9 cellular contexts compared by ENCODE assay signal in the genomic region with DNA sequence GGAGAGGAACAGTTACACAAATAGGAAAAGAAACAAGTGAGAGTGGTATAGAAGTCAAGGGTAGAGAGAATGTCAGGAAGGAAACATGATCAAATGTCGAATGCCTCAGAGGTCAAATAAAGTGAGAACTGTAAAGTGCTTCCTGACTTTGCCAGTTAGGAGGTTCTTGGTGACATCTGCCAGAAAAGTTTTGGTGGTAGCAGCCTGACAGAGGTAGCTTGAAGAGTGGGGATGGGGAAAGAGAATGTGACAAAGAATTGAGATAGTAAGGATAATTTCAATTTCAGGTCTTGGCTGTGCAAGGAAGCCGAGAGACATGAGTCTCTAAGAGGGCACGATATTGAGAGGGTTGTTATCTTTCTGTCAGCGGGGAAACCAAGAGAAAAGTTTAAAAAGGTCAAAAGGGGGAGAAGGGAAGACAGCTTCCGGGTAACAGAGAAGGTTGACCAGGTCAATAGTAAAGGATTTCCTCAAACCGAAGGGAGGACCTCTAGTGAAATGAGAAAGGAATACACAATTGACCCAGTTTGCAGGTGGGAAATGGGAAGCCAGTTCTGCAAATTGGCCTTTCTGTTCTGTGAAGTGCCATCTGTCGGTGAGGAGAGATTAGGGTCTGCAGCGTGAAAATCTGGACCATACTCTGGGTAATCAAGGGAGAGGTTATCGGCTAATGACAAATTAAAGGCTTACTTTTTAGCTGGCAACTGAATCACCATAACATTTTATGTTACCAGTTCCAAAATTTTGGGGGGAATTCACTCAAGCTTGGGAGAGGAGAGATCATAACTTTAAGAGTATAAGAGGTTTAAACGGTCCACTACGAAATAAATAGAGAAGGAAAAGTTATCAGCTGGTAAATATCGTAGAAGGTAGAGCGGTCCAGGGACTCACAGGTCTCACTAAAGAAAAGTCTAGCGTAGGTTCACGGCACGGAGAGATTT. TPM values are rescaled to one million over a fixed set of nuclear protein-coding genes. Genes with fewer than 3 reads are reported as not detected.
DNase-seq lines count a peak whose midpoint lies in the region; ATAC-seq lines count a peak whose summit lies in the region.
"Had no signal": no experiment of that assay in that cellular context is flagged by ENCODE, and none has a peak within 500 bp of the region (broad histone marks: within the 10 kb centered on the region; RNA-seq: fewer than 3 reads in every experiment).

No MANE protein-coding gene starts in this region.

- ATAC-seq in GM21576 (IDR thresholded peaks at IDR 0.05; ENCODE audit: unreplicated experiment) = no peak

- H3K27me3 ChIP-seq in duodenal mucosa (ENCODE audit: control insufficient read depth in 1 of 2, insufficient read depth in 2 of 2, low read length in 2 of 2) = no peaks in the 10 kb centered on the region
- H3K27me3 ChIP-seq in mononuclear cell (ENCODE audit: insufficient read depth, low read length) = no peaks in the 10 kb centered on the region

- peak overlapping the region; percentile 100 for H3K27ac ChIP-seq in duodenal mucosa (ENCODE audit: low read depth, low read length)

- H3K36me3 ChIP-seq in duodenal mucosa (ENCODE audit: control insufficient read depth in 1 of 2, insufficient read depth in 2 of 2, low read length in 2 of 2) = no peaks in the 10 kb centered on the region

- H3K9me3 ChIP-seq in duodenal mucosa (ENCODE audit: control insufficient read depth in 1 of 2, low read length in 2 of 2) (no peaks in the 10 kb centered on the region), mononuclear cell (ENCODE audit: low read depth, low read length) (no peaks in the 10 kb centered on the region)

- in situ Hi-C loops in SK-MEL-5 (cut with HindIII; ENCODE audit: low pct_unique_long_range_greater_than_20kb, low sequenced_read_pairs) = no loop called here

- H3K9ac ChIP-seq in duodenal mucosa (ENCODE audit: low read depth in 1 of 2, low read length in 2 of 2) = peak overlapping the region; percentile 100

- H3K4me1 ChIP-seq in duodenal mucosa (ENCODE audit: control insufficient read depth in 1 of 2, insufficient read depth in 2 of 2, low read length in 2 of 2) (peaks cover 17 to 24% of the 10 kb centered on the region in 2 donors), mononuclear cell (ENCODE audit: insufficient read depth, low read length) (peaks cover 48% of the 10 kb centered on the region)

- H3K4me3 ChIP-seq in duodenal mucosa (ENCODE audit: low read depth in 1 of 2, low read length in 2 of 2) = peak overlapping the region; percentile 89 to 94
- H3K4me3 ChIP-seq in mononuclear cell (ENCODE audit: low read length) = peak overlapping the region; percentile 95

- DNase-seq in NK-92 treated with Interleukin-12 subunit alpha and Interleukin-12 subunit beta, amount 100 ng/mL, for 24 hours (lab: John Stamatoyannopoulos, UW) = peak; percentile 32
- DNase-seq in NK-92 (lab: John Stamatoyannopoulos, UW; ENCODE audit: unreplicated experiment) = no peak
- DNase-seq in LHCN-M2 (ENCODE audit: low read depth) = peak; percentile 77
- DNase-seq in SK-MEL-5 (ENCODE audit: low read depth, low spot score) = peak; percentile 78
- DNase-seq in NCI-H1048 (lab: John Stamatoyannopoulos, UW) = no peak

RNA-seq across cellular contexts. Expression of gene BRD2, which starts 1.0 kb away (rescaled TPM):
- total RNA-seq in LHCN-M2 (2014; rRNA removed) (113 and 125 TPM in 2 replicates), mononuclear cell (193 TPM)
- 95.0 TPM for polyA plus RNA-seq in LHCN-M2 (2012)
- total RNA-seq in SK-MEL-5 (2014; rRNA removed; shearing (Covaris generic)) = 96.2 and 107 TPM in 2 replicates
- 137 and 185 TPM in 2 replicates for polyA plus RNA-seq in SK-MEL-5 (2015; cell fraction: cytosol; rRNA removed)
- polyA plus RNA-seq in SK-MEL-5 (2015; cell fraction: nucleus; rRNA removed) = 311 and 340 TPM in 2 replicates

RNA-seq across cellular contexts. Expression of gene HLA-DMA, which starts 14.5 kb away (rescaled TPM):
- total RNA-seq in LHCN-M2 (2014; rRNA removed) = 1.9 and 4.0 TPM in 2 replicates
- polyA plus RNA-seq in LHCN-M2 (2012) = 3.3 TPM
- 34.0 and 35.3 TPM in 2 replicates for total RNA-seq in SK-MEL-5 (2014; rRNA removed; shearing (Covaris generic))
- 45.1 and 49.9 TPM in 2 replicates for polyA plus RNA-seq in SK-MEL-5 (2015; cell fraction: cytosol; rRNA removed)
- 12.0 and 29.2 TPM in 2 replicates for polyA plus RNA-seq in SK-MEL-5 (2015; cell fraction: nucleus; rRNA removed)
- total RNA-seq in mononuclear cell = 89.0 TPM

RNA-seq across cellular contexts. Expression of gene HLA-DMB, which starts 26.6 kb away (rescaled TPM):
- 0.38 TPM in 1 of 2 replicates, not detected in the other for total RNA-seq in LHCN-M2 (2014; rRNA removed)
- polyA plus RNA-seq in LHCN-M2 (2012) = 0.10 TPM
- 1.9 and 2.6 TPM in 2 replicates for total RNA-seq in SK-MEL-5 (2014; rRNA removed; shearing (Covaris generic))
- 5.0 and 8.1 TPM in 2 replicates for polyA plus RNA-seq in SK-MEL-5 (2015; cell fraction: cytosol; rRNA removed)
- polyA plus RNA-seq in SK-MEL-5 (2015; cell fraction: nucleus; rRNA removed) = 0.75 and 4.3 TPM in 2 replicates
- 67.8 TPM for total RNA-seq in mononuclear cell

RNA-seq across cellular contexts. Expression of gene HLA-DOA, which starts 42.0 kb away (rescaled TPM):
- total RNA-seq in LHCN-M2 (2014; rRNA removed) = 0.06 and 0.23 TPM in 2 replicates
- 0.07 TPM for polyA plus RNA-seq in LHCN-M2 (2012)
- 0.13 and 0.16 TPM in 2 replicates for total RNA-seq in SK-MEL-5 (2014; rRNA removed; shearing (Covaris generic))
- 0.83 and 0.98 TPM in 2 replicates for polyA plus RNA-seq in SK-MEL-5 (2015; cell fraction: cytosol; rRNA removed)
- polyA plus RNA-seq in SK-MEL-5 (2015; cell fraction: nucleus; rRNA removed) = 0.62 and 0.68 TPM in 2 replicates
- 16.2 TPM for total RNA-seq in mononuclear cell
- total RNA-seq: pulmonary artery endothelial cell had no signal

Comparison
In these comparisons a context has a peak if more than half of its experiments do, and no peak if none do; other contexts are left out.
1. DNase-seq: peak in NK-92 treated with Interleukin-12 subunit alpha and Interleukin-12 subunit beta, amount 100 ng/mL, for 24 hours (single experiment), LHCN-M2 (single experiment) and SK-MEL-5 (single experiment); none in NK-92 (single experiment) and NCI-H1048 (single experiment).
2. RNA of gene HLA-DMB, which starts 26.6 kb away (total RNA-seq): 67.8 TPM in mononuclear cell (single experiment); 1.9 to 2.6 TPM in SK-MEL-5 and 0.38 TPM in LHCN-M2; every median in the first group is over 10 times any median in the second.